Comparison of ENCODE assay signal across 18 cellular contexts in the genomic region with DNA sequence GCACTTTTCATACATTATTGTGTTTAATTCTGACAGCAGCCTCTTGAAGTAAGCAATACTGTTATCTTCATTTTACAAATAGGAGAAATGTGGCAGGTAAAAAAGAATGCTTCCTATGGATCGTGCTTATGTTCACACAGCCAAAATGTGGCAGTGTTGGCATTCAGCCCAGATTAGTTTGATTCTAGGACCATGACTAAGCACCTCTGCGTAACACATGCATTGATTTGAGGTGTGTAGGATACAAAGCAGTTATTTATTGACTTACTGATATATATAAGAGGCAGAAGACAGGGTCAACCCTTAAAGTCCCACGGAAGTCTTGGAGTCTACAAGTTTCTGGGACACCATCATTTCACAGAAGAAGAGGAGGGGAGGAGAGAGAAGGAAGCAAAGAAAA.
DNase-seq lines count a peak whose midpoint lies in the region; ATAC-seq, FAIRE-seq and TF ChIP-seq lines count a peak whose summit lies in the region.
"Had no signal": no experiment of that assay in that cellular context is flagged by ENCODE, and none has a peak within 500 bp of the region (broad histone marks: within the 10 kb centered on the region; RNA-seq: fewer than 3 reads in every experiment).

No MANE protein-coding gene starts in this region.

- no peak overlapping the region for H3K4me2 ChIP-seq in osteoblast (ENCODE audit: insufficient read depth, low read length)
- no peak overlapping the region for H3K4me2 ChIP-seq in neuronal stem cell (ENCODE audit: insufficient read depth, low read length, poor library complexity, severe bottlenecking)

- FAIRE-seq in bronchial epithelial cell (lab: Jason Lieb, UNC) = no peak
- FAIRE-seq: GM12891 had no signal

- no peak overlapping the region for H3K23ac ChIP-seq in neuronal stem cell (ENCODE audit: low read depth, low read length, poor library complexity)

- 20% methylated on average over 3 of the region's 3 CpGs for WGBS in right lobe of liver (ENCODE audit: insufficient coverage, low coverage, low lambda C conversion rate, missing lambda C conversion rate)
- no CpG with 5 or more reads among the region's 3 CpGs for WGBS in neuronal stem cell (ENCODE audit: extremely low coverage in 2 of 2, insufficient read length in 2 of 2, insufficient replicate concordance in 1 of 2), 2 donors

- H3K14ac ChIP-seq in neuronal stem cell (ENCODE audit: low read length) = no peak overlapping the region

- intact Hi-C loops in right lobe of liver (cut with DNase I) = no loop called here

- H3K79me2 ChIP-seq in osteoblast (ENCODE audit: insufficient read depth, low read length) = no peaks in the 10 kb centered on the region

- H2BK120ac ChIP-seq in neuronal stem cell (ENCODE audit: low read depth, low read length) = no peak overlapping the region

- no peak overlapping the region for H3K27ac ChIP-seq in osteoblast (ENCODE audit: low read depth, low read length)
- no peak overlapping the region for H3K27ac ChIP-seq in right lobe of liver
- H3K27ac ChIP-seq in neuronal stem cell (replicated peaks; ENCODE audit: low read length) = no peak overlapping the region
- H3K27ac ChIP-seq: esophagus muscularis mucosa had no signal

- no peaks in the 10 kb centered on the region for H4K20me1 ChIP-seq in osteoblast (ENCODE audit: insufficient read depth, low read length)

- no peaks in the 10 kb centered on the region for H3K9me3 ChIP-seq in osteoblast (ENCODE audit: low read depth, low read length)
- H3K9me3 ChIP-seq in right lobe of liver = no peaks in the 10 kb centered on the region
- no peaks in the 10 kb centered on the region for H3K9me3 ChIP-seq in neuronal stem cell (replicated peaks in 1 of 2; ENCODE audit: control insufficient read depth in 2 of 2, insufficient read depth in 1 of 2, low read depth in 1 of 2, low read length in 2 of 2)
- H3K9me3 ChIP-seq: esophagus muscularis mucosa, HAP-1 had no signal

- DNase-seq in EL = peak; percentile 86
- DNase-seq in M059J (ENCODE audit: low read depth) = peak; percentile 79
- DNase-seq in bronchial epithelial cell (ENCODE audit: low read depth) = peak; percentile 64
- peak; percentile 47 for DNase-seq in osteoblast (ENCODE audit: insufficient read length, low spot score, missing footprints)
- DNase-seq in right lobe of liver = no peak
- DNase-seq in neuronal stem cell (ENCODE audit: low spot score) = no peak
- DNase-seq in glomerular visceral epithelial cell (ENCODE audit: extremely low spot score) = no peak
- DNase-seq: activated CD4-positive, alpha-beta memory T cell treated with anti-CD3 and anti-CD28 coated beads for 36 hours; activated effector memory CD4-positive, alpha-beta T cell treated with Interleukin-2 at 50 U/mL for 16 hours; cerebellar nuclear complex; COR-L47; midbrain; NCI-H146; retina; substantia nigra had no signal

- no peak overlapping the region for H2BK12ac ChIP-seq in neuronal stem cell (ENCODE audit: low read length)

- peaks cover 4% of the 10 kb centered on the region for H3K4me1 ChIP-seq in osteoblast (ENCODE audit: insufficient read depth, low read length)
- no peaks in the 10 kb centered on the region for H3K4me1 ChIP-seq in right lobe of liver
- peaks cover 0 to 4% of the 10 kb centered on the region in 2 donors for H3K4me1 ChIP-seq in neuronal stem cell (ENCODE audit: control insufficient read depth in 2 of 2, insufficient read depth in 1 of 2, low read depth in 1 of 2, low read length in 2 of 2)
- H3K4me1 ChIP-seq: esophagus muscularis mucosa, HAP-1 had no signal

- H3K36me3 ChIP-seq in bronchial epithelial cell (ENCODE audit: control insufficient read depth, insufficient read depth, low read length) = no peaks in the 10 kb centered on the region
- no peaks in the 10 kb centered on the region for H3K36me3 ChIP-seq in osteoblast (ENCODE audit: insufficient read depth, low read length)
- H3K36me3 ChIP-seq in right lobe of liver = no peaks in the 10 kb centered on the region
- H3K36me3 ChIP-seq in neuronal stem cell (replicated peaks in 1 of 2; ENCODE audit: control insufficient read depth in 2 of 2, insufficient read depth in 2 of 2, low read length in 2 of 2) = no peaks in the 10 kb centered on the region
- H3K36me3 ChIP-seq: esophagus muscularis mucosa, HAP-1 had no signal

- H3K4ac ChIP-seq in neuronal stem cell (ENCODE audit: low read length) = no peak overlapping the region

- no peak overlapping the region for H2BK5ac ChIP-seq in neuronal stem cell (ENCODE audit: low read length)

- ATAC-seq in right lobe of liver = no peak

- no peak overlapping the region for H3K9ac ChIP-seq in neuronal stem cell (ENCODE audit: low read depth, low read length, poor library complexity)

- H2AK5ac ChIP-seq in neuronal stem cell (ENCODE audit: low read depth, low read length) = no peak overlapping the region

- no peak overlapping the region for H3K18ac ChIP-seq in neuronal stem cell (ENCODE audit: low read length)

- no peaks in the 10 kb centered on the region for H3K27me3 ChIP-seq in bronchial epithelial cell (ENCODE audit: control insufficient read depth, insufficient read depth, low read length)
- no peaks in the 10 kb centered on the region for H3K27me3 ChIP-seq in osteoblast (ENCODE audit: insufficient read depth, low read length)
- H3K27me3 ChIP-seq in right lobe of liver = no peaks in the 10 kb centered on the region
- no peaks in the 10 kb centered on the region for H3K27me3 ChIP-seq in neuronal stem cell (ENCODE audit: control insufficient read depth in 3 of 3, insufficient read depth in 3 of 3, low read depth in 1 of 3, low read length in 3 of 3)
- H3K27me3 ChIP-seq: esophagus muscularis mucosa had no signal

- no peaks in the 10 kb centered on the region for H3K79me1 ChIP-seq in neuronal stem cell (ENCODE audit: low read depth, low read length)

- H4K8ac ChIP-seq in neuronal stem cell (ENCODE audit: low read depth, low read length) = no peak overlapping the region

- no peak for TF ChIP-seq POLR2A in right lobe of liver (IDR thresholded peaks at IDR 0.05)

- no peak for TF ChIP-seq CTCF in bronchial epithelial cell (IDR thresholded peaks at IDR 0.05; ENCODE audit: insufficient read depth, low read length, severe bottlenecking)
- no peak for TF ChIP-seq CTCF in osteoblast (IDR thresholded peaks at IDR 0.05; ENCODE audit: extremely low read depth, low read depth, low read length)
- no peak for TF ChIP-seq CTCF in right lobe of liver (IDR thresholded peaks at IDR 0.05)

- H2BK15ac ChIP-seq in neuronal stem cell (ENCODE audit: low read length) = no peak overlapping the region

- H3K4me3 ChIP-seq in bronchial epithelial cell (ENCODE audit: low read depth, low read length) (no peak overlapping the region), osteoblast (ENCODE audit: insufficient read depth, low read length) (no peak overlapping the region), right lobe of liver (no peak overlapping the region), neuronal stem cell (ENCODE audit: low read length in 2 of 2) (no peak overlapping the region)
- H3K4me3 ChIP-seq: esophagus muscularis mucosa, HAP-1 had no signal

- H4K91ac ChIP-seq in neuronal stem cell (ENCODE audit: low read depth, low read length, poor library complexity) = no peak overlapping the region

- H2AFZ ChIP-seq in osteoblast (ENCODE audit: low read length) (no peak overlapping the region), neuronal stem cell (ENCODE audit: low read length) (no peak overlapping the region)

Comparison
In these comparisons a context has a peak if more than half of its experiments do, and no peak if none do; other contexts are left out.
1. DNase-seq: peak in EL (single experiment), M059J (single experiment), bronchial epithelial cell (single experiment) and osteoblast (single experiment); none in right lobe of liver (0 of 3), neuronal stem cell (single experiment) and glomerular visceral epithelial cell (single experiment).